26 cellular contexts compared by ENCODE assay signal in genomic region chr7:157644946-157645345, GRCh38.
"Had no signal": no experiment of that assay in that cellular context is flagged by ENCODE, and none has a peak within 500 bp of the region (broad histone marks: within the 10 kb centered on the region; RNA-seq: fewer than 3 reads in every experiment).

No MANE protein-coding gene starts in this region.

- H3K27me3 Mint-ChIP-seq: activated CD4-positive, alpha-beta T cell treated with anti-CD3 and anti-CD28 coated beads, Interleukin-2, amount 10 ng/mL, durations not matched to agents 24 days and 14 days; activated CD8-positive, alpha-beta T cell treated with anti-CD3 and anti-CD28 coated beads for 36 hours; activated naive CD4-positive, alpha-beta T cell treated with anti-CD3 and anti-CD28 coated beads, Interleukin-2, amount 50 U/mL, for 24 hours; T-helper 17 cell had no signal

- H3K36me3 Mint-ChIP-seq: T-cell had no signal

- DNase-seq: activated CD4-positive, alpha-beta T cell treated with anti-CD3 and anti-CD28 coated beads, Interleukin-2, amount 10 ng/mL, durations not matched to agents 24 days and 14 days; activated CD4-positive, alpha-beta T cell treated with anti-CD3 and anti-CD28 coated beads, Interleukin-2, amount 50 U/mL, for 4 hours; activated CD8-positive, alpha-beta T cell treated with anti-CD3 and anti-CD28 coated beads for 36 hours; activated gamma-delta T cell; activated naive CD4-positive, alpha-beta T cell treated with Interleukin-2 at 50 U/mL for 16 hours; activated T-cell treated with anti-CD3 and anti-CD28 coated beads, Interleukin-2, amount 50 U/mL, for 1 hour; adrenal gland; body of pancreas; NCI-H1048; NCI-H1105 treated with DMSO at 0.1 percent for 48 hours; NCI-H1436; NCI-H1694; NCI-H1930; NCI-H2081 treated with DMSO at 0.1 percent for 48 hours; NCI-H226; NCI-H524 treated with DMSO at 0.1 percent for 48 hours; NK-92 treated with Interleukin-12 subunit alpha and Interleukin-12 subunit beta, amount 100 ng/mL, for 24 hours; PC-3; SIG-M5; T-cell; T-helper 17 cell; T-helper 9 cell had no signal

- H3K4me3 Mint-ChIP-seq: activated CD4-positive, alpha-beta T cell treated with anti-CD3 and anti-CD28 coated beads, Interleukin-2, amount 10 ng/mL, durations not matched to agents 24 days and 14 days; activated CD8-positive, alpha-beta T cell treated with anti-CD3 and anti-CD28 coated beads for 36 hours; activated naive CD4-positive, alpha-beta T cell treated with anti-CD3 and anti-CD28 coated beads, Interleukin-2, amount 50 U/mL, for 24 hours; T-cell; T-helper 17 cell had no signal

- H3K27ac Mint-ChIP-seq: activated CD4-positive, alpha-beta T cell treated with anti-CD3 and anti-CD28 coated beads, Interleukin-2, amount 10 ng/mL, durations not matched to agents 24 days and 14 days; activated CD8-positive, alpha-beta T cell treated with anti-CD3 and anti-CD28 coated beads for 36 hours; activated naive CD4-positive, alpha-beta T cell treated with anti-CD3 and anti-CD28 coated beads, Interleukin-2, amount 50 U/mL, for 24 hours; activated T-helper 2 cell treated with anti-CD3 and anti-CD28 coated beads, Interferon-gamma antibody, Interleukin-2, Interleukin-4, amounts not matched to agents 10 μg/mL and 5 μg/mL and 100 μg/mL, durations not matched to agents 14 hours and 24 hours and 36 hours; T-cell; T-helper 17 cell had no signal

- ATAC-seq: body of pancreas, PC-3, Right ventricle myocardium inferior, SK-N-SH treated with all-trans-retinoic acid at 6 μM for 48 hours, T-cell, T-helper 17 cell had no signal

- H3K4me1 Mint-ChIP-seq: activated CD4-positive, alpha-beta T cell treated with anti-CD3 and anti-CD28 coated beads, Interleukin-2, amount 10 ng/mL, durations not matched to agents 24 days and 14 days; T-cell; T-helper 17 cell had no signal
